In the genomic region with DNA sequence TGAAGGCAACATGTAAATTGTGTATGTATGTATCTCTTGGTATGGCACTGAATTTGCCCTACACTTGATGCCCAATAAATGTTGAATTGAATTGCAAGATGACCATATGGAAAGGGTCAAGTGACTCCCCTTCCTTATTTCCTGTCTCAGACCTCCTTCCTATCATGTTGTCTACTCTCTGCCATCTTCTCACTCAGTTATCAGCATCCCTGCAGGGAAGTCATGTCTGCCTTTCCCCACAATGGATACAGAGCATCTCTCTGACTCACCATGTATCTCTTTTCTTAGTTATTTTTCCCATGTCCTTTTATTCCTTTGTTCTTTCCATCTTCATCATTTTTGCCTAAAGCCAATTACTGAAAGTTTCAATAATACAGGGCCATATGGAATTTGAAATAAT, we compare ENCODE assay signal across 39 cellular contexts. TPM values are rescaled to one million over a fixed set of nuclear protein-coding genes. Genes with fewer than 3 reads are reported as not detected.
"Had no signal": no experiment of that assay in that cellular context is flagged by ENCODE, and none has a peak within 500 bp of the region (broad histone marks: within the 10 kb centered on the region; RNA-seq: fewer than 3 reads in every experiment).

No MANE protein-coding gene starts in this region.

- H3K27me3 ChIP-seq: cardiac muscle cell had no signal

- H3K9me3 ChIP-seq: adrenal gland had no signal

- H3K4me3 Mint-ChIP-seq: activated B cell treated with CpG ODN at 0.5 μM for 24 hours; activated CD4-positive, alpha-beta memory T cell treated with anti-CD3 and anti-CD28 coated beads for 36 hours; activated CD4-positive, alpha-beta T cell treated with anti-CD3 and anti-CD28 coated beads, Interleukin-2, amount 10 ng/mL, durations not matched to agents 24 days and 14 days; activated CD8-positive, alpha-beta T cell treated with anti-CD3 and anti-CD28 coated beads for 36 hours; activated naive CD4-positive, alpha-beta T cell treated with anti-CD3 and anti-CD28 coated beads for 36 hours; activated naive CD8-positive, alpha-beta T cell treated with anti-CD3 and anti-CD28 coated beads for 36 hours; activated T-cell treated with anti-CD3 and anti-CD28 coated beads, Interleukin-2, amount 50 U/mL, for 4 hours; activated T-cell treated with anti-CD3 and anti-CD28 coated beads, Interleukin-2, amount 50 U/mL, for 72 hours; activated T-helper 1 cell treated with anti-CD3 and anti-CD28 coated beads, Interleukin-12 subunit alpha, Interleukin-12 subunit beta, Interleukin-2, Interleukin-4 antibody, amounts not matched to agents 30 ng/mL and 10 ng/mL and 1 ng/mL, durations not matched to agents 14 hours and 24 hours and 36 hours; activated T-helper 17 cell treated with anti-CD3 and anti-CD28 coated beads, Interleukin-2, amount 50 U/mL, for 72 hours; brain; central memory CD8-positive, alpha-beta T cell; T-helper 1 cell treated with Interleukin-12 subunit alpha and Interleukin-12 subunit beta and Interleukin-4 antibody, amounts not matched to agents 30 μg/mL and 1 μg/mL, for 36 hours; T-helper 2 cell treated with Interferon-gamma antibody and Interleukin-4, amounts not matched to agents 5 μg/mL and 100 μg/mL, for 36 hours had no signal

- H3K36me3 ChIP-seq: adrenal gland, cardiac muscle cell had no signal

- ATAC-seq: activated CD8-positive, alpha-beta T cell treated with anti-CD3 and anti-CD28 coated beads for 36 hours; activated naive CD4-positive, alpha-beta T cell treated with anti-CD3 and anti-CD28 coated beads, Interleukin-2, amount 50 U/mL, for 72 hours; activated T-cell treated with anti-CD3 and anti-CD28 coated beads, Interleukin-2, amount 50 U/mL, for 4 hours; activated T-cell treated with anti-CD3 and anti-CD28 coated beads, Interleukin-2, amount 50 U/mL, for 72 hours; activated T-helper 17 cell treated with anti-CD3 and anti-CD28 coated beads, Interleukin-2, amount 50 U/mL, for 72 hours had no signal

- DNase-seq: activated B cell treated with CpG ODN at 0.5 μM for 24 hours; activated CD4-positive, alpha-beta memory T cell treated with anti-CD3 and anti-CD28 coated beads for 36 hours; activated CD4-positive, alpha-beta T cell treated with anti-CD3 and anti-CD28 coated beads for 4 hours; activated CD4-positive, alpha-beta T cell treated with anti-CD3 and anti-CD28 coated beads, Interleukin-2, amount 10 ng/mL, durations not matched to agents 24 days and 14 days; activated CD4-positive, alpha-beta T cell treated with anti-CD3 and anti-CD28 coated beads, Interleukin-2, amount 50 U/mL, for 1 hour; activated CD4-positive, alpha-beta T cell treated with anti-CD3 and anti-CD28 coated beads, Interleukin-2, amount 50 U/mL, for 4 hours; activated CD4-positive, CD25-positive, alpha-beta regulatory T cell treated with anti-CD3 and anti-CD28 coated beads, Interleukin-2, amount 50 U/mL, for 72 hours; activated CD8-positive, alpha-beta memory T cell treated with anti-CD3 and anti-CD28 coated beads, Interleukin-2, amount 50 U/mL, for 4 hours; activated CD8-positive, alpha-beta T cell treated with anti-CD3 and anti-CD28 coated beads for 36 hours; activated effector memory CD4-positive, alpha-beta T cell treated with anti-CD3 and anti-CD28 coated beads, Interleukin-2, amount 50 U/mL, for 16 hours; activated gamma-delta T cell treated with Interleukin-2 at 50 U/mL for 16 hours; activated naive CD4-positive, alpha-beta T cell; activated naive CD4-positive, alpha-beta T cell treated with anti-CD3 and anti-CD28 coated beads for 36 hours; activated naive CD4-positive, alpha-beta T cell treated with anti-CD3 and anti-CD28 coated beads, Interleukin-2, amount 50 U/mL, for 16 hours; activated naive CD8-positive, alpha-beta T cell treated with anti-CD3 and anti-CD28 coated beads for 36 hours; activated T-cell treated with anti-CD3 and anti-CD28 coated beads for 4 hours; activated T-cell treated with anti-CD3 and anti-CD28 coated beads, Interleukin-2, amount 50 U/mL, for 1 hour; activated T-cell treated with anti-CD3 and anti-CD28 coated beads, Interleukin-2, amount 50 U/mL, for 4 hours; activated T-cell treated with anti-CD3 and anti-CD28 coated beads, Interleukin-2, amount 50 U/mL, for 72 hours; adrenal gland; amniotic stem cell; aorta; caudate nucleus; cerebellar nuclear complex; T-helper 2 cell; T-helper 9 cell had no signal

- H3K9me3 Mint-ChIP-seq: activated B cell treated with CpG ODN at 0.5 μM for 24 hours; activated CD4-positive, alpha-beta memory T cell treated with anti-CD3 and anti-CD28 coated beads for 36 hours; activated CD4-positive, alpha-beta T cell treated with anti-CD3 and anti-CD28 coated beads, Interleukin-2, amount 10 ng/mL, durations not matched to agents 24 days and 14 days; activated CD8-positive, alpha-beta T cell treated with anti-CD3 and anti-CD28 coated beads for 36 hours; activated naive CD4-positive, alpha-beta T cell treated with anti-CD3 and anti-CD28 coated beads for 36 hours; activated naive CD4-positive, alpha-beta T cell treated with anti-CD3 and anti-CD28 coated beads, Interleukin-2, amount 50 U/mL, for 72 hours; activated naive CD8-positive, alpha-beta T cell treated with anti-CD3 and anti-CD28 coated beads for 36 hours; activated T-cell treated with anti-CD3 and anti-CD28 coated beads, Interleukin-2, amount 50 U/mL, for 4 hours; activated T-helper 1 cell treated with anti-CD3 and anti-CD28 coated beads, Interleukin-12 subunit alpha, Interleukin-12 subunit beta, Interleukin-2, Interleukin-4 antibody, amounts not matched to agents 30 ng/mL and 10 ng/mL and 1 ng/mL, durations not matched to agents 14 hours and 24 hours and 36 hours; central memory CD8-positive, alpha-beta T cell; T-helper 1 cell treated with Interleukin-12 subunit alpha and Interleukin-12 subunit beta and Interleukin-4 antibody, amounts not matched to agents 30 μg/mL and 1 μg/mL, for 36 hours; T-helper 2 cell treated with Interferon-gamma antibody and Interleukin-4, amounts not matched to agents 5 μg/mL and 100 μg/mL, for 36 hours had no signal

- H3K4me1 Mint-ChIP-seq: activated B cell treated with CpG ODN at 0.5 μM for 24 hours; activated CD4-positive, alpha-beta T cell treated with anti-CD3 and anti-CD28 coated beads, Interleukin-2, amount 10 ng/mL, durations not matched to agents 24 days and 14 days; activated naive CD8-positive, alpha-beta T cell treated with anti-CD3 and anti-CD28 coated beads for 36 hours; activated T-helper 17 cell treated with anti-CD3 and anti-CD28 coated beads, Interleukin-2, amount 50 U/mL, for 72 hours; central memory CD8-positive, alpha-beta T cell had no signal

- H3K4me1 ChIP-seq: adrenal gland had no signal

- H3K4me3 ChIP-seq: adrenal gland, cardiac muscle cell had no signal

- H3K27ac ChIP-seq: adrenal gland, cardiac muscle cell, VCaP had no signal

- H3K27me3 Mint-ChIP-seq: activated B cell treated with CpG ODN at 0.5 μM for 24 hours; activated CD4-positive, alpha-beta memory T cell treated with anti-CD3 and anti-CD28 coated beads for 36 hours had no signal

- H3K27ac Mint-ChIP-seq: activated B cell treated with CpG ODN at 0.5 μM for 24 hours; activated CD4-positive, alpha-beta memory T cell treated with anti-CD3 and anti-CD28 coated beads for 36 hours; activated CD4-positive, alpha-beta T cell treated with anti-CD3 and anti-CD28 coated beads, Interleukin-2, amount 10 ng/mL, durations not matched to agents 24 days and 14 days; activated CD8-positive, alpha-beta T cell treated with anti-CD3 and anti-CD28 coated beads for 36 hours; activated naive CD4-positive, alpha-beta T cell treated with anti-CD3 and anti-CD28 coated beads for 36 hours; activated naive CD4-positive, alpha-beta T cell treated with anti-CD3 and anti-CD28 coated beads, Interleukin-2, amount 50 U/mL, for 72 hours; activated naive CD8-positive, alpha-beta T cell treated with anti-CD3 and anti-CD28 coated beads for 36 hours; activated T-cell treated with anti-CD3 and anti-CD28 coated beads, Interleukin-2, amount 50 U/mL, for 72 hours; activated T-helper 1 cell treated with anti-CD3 and anti-CD28 coated beads, Interleukin-12 subunit alpha, Interleukin-12 subunit beta, Interleukin-2, Interleukin-4 antibody, amounts not matched to agents 30 ng/mL and 10 ng/mL and 1 ng/mL, durations not matched to agents 14 hours and 24 hours and 36 hours; activated T-helper 17 cell treated with anti-CD3 and anti-CD28 coated beads, Interleukin-2, amount 50 U/mL, for 72 hours; brain; T-helper 1 cell treated with Interleukin-12 subunit alpha and Interleukin-12 subunit beta and Interleukin-4 antibody, amounts not matched to agents 30 μg/mL and 1 μg/mL, for 36 hours; T-helper 2 cell treated with Interferon-gamma antibody and Interleukin-4, amounts not matched to agents 5 μg/mL and 100 μg/mL, for 36 hours had no signal

- FAIRE-seq: bronchial epithelial cell, TTC549 had no signal

- H3K36me3 Mint-ChIP-seq: activated CD4-positive, alpha-beta memory T cell treated with anti-CD3 and anti-CD28 coated beads for 36 hours; activated naive CD4-positive, alpha-beta T cell treated with anti-CD3 and anti-CD28 coated beads, Interleukin-2, amount 50 U/mL, for 72 hours; activated naive CD8-positive, alpha-beta T cell treated with anti-CD3 and anti-CD28 coated beads for 36 hours; brain had no signal

RNA-seq across cellular contexts. Expression of gene BMX, which starts 22.5 kb away (rescaled TPM):
- total RNA-seq: activated B cell treated with CpG ODN at 0.5 μM for 24 hours; activated CD4-positive, alpha-beta memory T cell treated with anti-CD3 and anti-CD28 coated beads for 36 hours; activated CD4-positive, alpha-beta T cell treated with anti-CD3 and anti-CD28 coated beads, Interleukin-2, amount 10 ng/mL, durations not matched to agents 24 days and 14 days; activated CD8-positive, alpha-beta memory T cell treated with anti-CD3 and anti-CD28 coated beads for 36 hours; activated CD8-positive, alpha-beta T cell treated with anti-CD3 and anti-CD28 coated beads for 36 hours; activated naive CD4-positive, alpha-beta T cell treated with anti-CD3 and anti-CD28 coated beads for 36 hours; activated naive CD4-positive, alpha-beta T cell treated with anti-CD3 and anti-CD28 coated beads, Interleukin-2, amount 50 U/mL, for 72 hours; activated naive CD8-positive, alpha-beta T cell treated with anti-CD3 and anti-CD28 coated beads for 36 hours; activated T-cell treated with anti-CD3 and anti-CD28 coated beads, Interleukin-2, amount 50 U/mL, for 4 hours; activated T-cell treated with anti-CD3 and anti-CD28 coated beads, Interleukin-2, amount 50 U/mL, for 72 hours; activated T-helper 1 cell treated with anti-CD3 and anti-CD28 coated beads, Interleukin-12 subunit alpha, Interleukin-12 subunit beta, Interleukin-2, Interleukin-4 antibody, amounts not matched to agents 30 ng/mL and 10 ng/mL and 1 ng/mL, durations not matched to agents 14 hours and 24 hours and 36 hours; activated T-helper 17 cell treated with anti-CD3 and anti-CD28 coated beads, Interleukin-2, amount 50 U/mL, for 72 hours; bronchial epithelial cell; cardiac muscle cell; chondrocyte had no signal
